In genomic region chr22:30863161-30863833, GRCh38 we compare ENCODE assay signal across 14 cellular contexts.
DNase-seq lines count a peak whose midpoint lies in the region; ATAC-seq and TF ChIP-seq lines count a peak whose summit lies in the region.
"Had no signal": no experiment of that assay in that cellular context is flagged by ENCODE, and none has a peak within 500 bp of the region (broad histone marks: within the 10 kb centered on the region; RNA-seq: fewer than 3 reads in every experiment).

No MANE protein-coding gene starts in this region.

- H3K36me3 Mint-ChIP-seq in GM23338 (ENCODE audit: low read depth) (no peaks in the 10 kb centered on the region), natural killer cell (no peaks in the 10 kb centered on the region)

- no peaks in the 10 kb centered on the region for H3K79me2 ChIP-seq in GM23338 (replicated peaks; ENCODE audit: insufficient read depth)
- no peaks in the 10 kb centered on the region for H3K79me2 ChIP-seq in smooth muscle cell (ENCODE audit: low read depth)
- no peaks in the 10 kb centered on the region for H3K79me2 ChIP-seq in MM.1S (ENCODE audit: low read length)

- no peaks in the 10 kb centered on the region for H3K27me3 ChIP-seq in GM23338 (ENCODE audit: insufficient read depth)
- H3K27me3 ChIP-seq in smooth muscle cell (ENCODE audit: low read depth), result no peaks in the 10 kb centered on the region
- 0 out of 2 replicates have a peak, but pooled peaks cover 4% of the 10 kb centered on the region for H3K27me3 ChIP-seq in MM.1S (replicated peaks; ENCODE audit: insufficient read depth, low read length)

- no peak overlapping the region for H3K4me3 ChIP-seq in GM23338
- H3K4me3 ChIP-seq in smooth muscle cell, result no peak overlapping the region
- H3K4me3 ChIP-seq in MM.1S (ENCODE audit: low read length), result no peak overlapping the region
- H3K4me3 ChIP-seq: gastroesophageal sphincter, HAP-1 had no signal

- no peaks in the 10 kb centered on the region for H3K9me3 ChIP-seq in smooth muscle cell (replicated peaks; ENCODE audit: low read depth)
- no peaks in the 10 kb centered on the region for H3K9me3 ChIP-seq in MM.1S (replicated peaks; ENCODE audit: insufficient read depth, low read length)
- H3K9me3 ChIP-seq: gastroesophageal sphincter, HAP-1 had no signal

- H3K27me3 Mint-ChIP-seq in GM23338 (ENCODE audit: insufficient read depth, low read depth, poor library complexity), result peaks cover 4% of the 10 kb centered on the region
- no peaks in the 10 kb centered on the region for H3K27me3 Mint-ChIP-seq in natural killer cell (ENCODE audit: low read depth in 2 of 2)
- H3K27me3 Mint-ChIP-seq: activated T-helper 17 cell treated with anti-CD3 and anti-CD28 coated beads, Interleukin-2, amount 50 U/mL, for 72 hours; CD4-positive, alpha-beta T cell had no signal

- WGBS in smooth muscle cell (ENCODE audit: low lambda C conversion rate), result 37% methylated on average over 17 of the region's 17 CpGs

- H3K27ac Mint-ChIP-seq in GM23338 (no peak overlapping the region), natural killer cell (no peak overlapping the region)
- H3K27ac Mint-ChIP-seq: activated T-helper 17 cell treated with anti-CD3 and anti-CD28 coated beads, Interleukin-2, amount 50 U/mL, for 72 hours; CD4-positive, alpha-beta T cell had no signal

- H3K9me2 ChIP-seq in GM23338 (ENCODE audit: insufficient read depth) (no peaks in the 10 kb centered on the region), MM.1S (replicated peaks; ENCODE audit: insufficient read depth, low read length) (no peaks in the 10 kb centered on the region)

- intact Hi-C loops in natural killer cell (cut with micrococcal nuclease), result no loop called here

- no peak overlapping the region for H3K9ac ChIP-seq in smooth muscle cell (ENCODE audit: low read depth)
- H3K9ac ChIP-seq in MM.1S (ENCODE audit: low read length), result no peak overlapping the region

- H3F3A ChIP-seq in GM23338 (replicated peaks; ENCODE audit: low read depth) (no peaks in the 10 kb centered on the region), smooth muscle cell (ENCODE audit: low read depth) (no peaks in the 10 kb centered on the region), MM.1S (ENCODE audit: insufficient read depth, low read length) (no peaks in the 10 kb centered on the region)

- H3K4me1 Mint-ChIP-seq in GM23338, result peaks cover 2% of the 10 kb centered on the region; the same call in 1 of the 3 replicates
- peaks cover 0 to 8% of the 10 kb centered on the region in 2 donors for H3K4me1 Mint-ChIP-seq in natural killer cell
- H3K4me1 Mint-ChIP-seq: activated T-helper 17 cell treated with anti-CD3 and anti-CD28 coated beads, Interleukin-2, amount 50 U/mL, for 72 hours had no signal

- H4K20me1 ChIP-seq in GM23338 (replicated peaks; ENCODE audit: insufficient read depth) (no peaks in the 10 kb centered on the region), smooth muscle cell (ENCODE audit: low read depth) (no peaks in the 10 kb centered on the region), MM.1S (ENCODE audit: insufficient read depth, low read length) (no peaks in the 10 kb centered on the region)

- peak overlapping the region; percentile 53; the same call in 1 of the 2 replicates for H2AFZ ChIP-seq in GM23338
- no peak overlapping the region for H2AFZ ChIP-seq in smooth muscle cell (ENCODE audit: low read depth)
- H2AFZ ChIP-seq in MM.1S (ENCODE audit: low read length), result no peak overlapping the region

- H3K27ac ChIP-seq in GM23338 (ENCODE audit: low read depth) (no peak overlapping the region), smooth muscle cell (ENCODE audit: low read depth) (no peak overlapping the region), MM.1S (ENCODE audit: low read length) (no peak overlapping the region)
- H3K27ac ChIP-seq: gastroesophageal sphincter had no signal

- no peaks in the 10 kb centered on the region for H3K9me3 Mint-ChIP-seq in GM23338
- no peaks in the 10 kb centered on the region for H3K9me3 Mint-ChIP-seq in natural killer cell
- H3K9me3 Mint-ChIP-seq: activated T-helper 17 cell treated with anti-CD3 and anti-CD28 coated beads, Interleukin-2, amount 50 U/mL, for 72 hours; CD4-positive, alpha-beta T cell had no signal

- H3K4me3 Mint-ChIP-seq in GM23338 (no peak overlapping the region), natural killer cell (no peak overlapping the region)
- H3K4me3 Mint-ChIP-seq: activated T-helper 17 cell treated with anti-CD3 and anti-CD28 coated beads, Interleukin-2, amount 50 U/mL, for 72 hours; CD4-positive, alpha-beta T cell had no signal

- peak; percentile 45 to 54 for TF ChIP-seq CTCF in GM23338 (conservative IDR thresholded peaks at IDR 0.05; ENCODE audit: low read depth in 2 of 2)
- no peak for TF ChIP-seq CTCF in smooth muscle cell (IDR thresholded peaks at IDR 0.05; ENCODE audit: borderline replicate concordance, insufficient read depth, poor library complexity, severe bottlenecking)
- TF ChIP-seq CTCF in MM.1S (IDR thresholded peaks at IDR 0.05; ENCODE audit: low read length), result no peak
- TF ChIP-seq CTCF in natural killer cell (IDR thresholded peaks at IDR 0.05), result no peak

- ATAC-seq in GM23338 (peak; percentile 72), SK-N-SH treated with all-trans-retinoic acid at 6 μM for 48 hours (peak; percentile 32; the same call in 1 of the 3 replicates), natural killer cell (no peak), HG02870 (IDR thresholded peaks at IDR 0.05; ENCODE audit: unreplicated experiment) (no peak)
- ATAC-seq: activated T-helper 17 cell treated with anti-CD3 and anti-CD28 coated beads, Interleukin-2, amount 50 U/mL, for 72 hours; gastroesophageal sphincter had no signal

- DNase-seq in GM23338 (ENCODE audit: low spot score) (peak; percentile 62), islet precursor cell (peak; percentile 58), smooth muscle cell (lab: John Stamatoyannopoulos, UW; ENCODE audit: unreplicated experiment) (no peak), DMS114 treated with DMSO at 0.1 percent for 48 hours (lab: John Stamatoyannopoulos, UW; ENCODE audit: unreplicated experiment) (no peak), MM.1S (no peak), natural killer cell (no peak)
- DNase-seq: activated CD4-positive, alpha-beta T cell treated with anti-CD3 and anti-CD28 coated beads for 48 hours; GF-D8 had no signal

- H3K4me2 ChIP-seq in GM23338 (no peak overlapping the region; the same call in 1 of the 2 replicates), smooth muscle cell (peak overlapping the region; percentile 74), MM.1S (ENCODE audit: low read depth, low read length) (no peak overlapping the region)

- H3K4me1 ChIP-seq in GM23338 (ENCODE audit: insufficient read depth), result 0 out of 2 replicates have a peak, but pooled peaks cover 3% of the 10 kb centered on the region
- no peaks in the 10 kb centered on the region for H3K4me1 ChIP-seq in smooth muscle cell (ENCODE audit: low read depth)
- H3K4me1 ChIP-seq in MM.1S (ENCODE audit: low read length), result no peaks in the 10 kb centered on the region
- H3K4me1 ChIP-seq: gastroesophageal sphincter, HAP-1 had no signal

- H3K36me3 ChIP-seq in GM23338 (ENCODE audit: insufficient read depth) (no peaks in the 10 kb centered on the region), smooth muscle cell (ENCODE audit: low read depth) (no peaks in the 10 kb centered on the region), MM.1S (replicated peaks; ENCODE audit: insufficient read depth, low read length) (no peaks in the 10 kb centered on the region)
- H3K36me3 ChIP-seq: gastroesophageal sphincter, HAP-1 had no signal

TF ChIP-seq in GM23338, 12 proteins besides CTCF, POLR2A, EP300 and RAD21 (continues in another document):
- no peak for TF ChIP-seq JUNB (IDR thresholded peaks at IDR 0.05; ENCODE audit: unreplicated experiment)

TF ChIP-seq in SK-N-SH treated with all-trans-retinoic acid at 6 μM for 48 hours, 23 proteins besides CTCF, POLR2A, EP300 and RAD21 (continues in another document):
- TF ChIP-seq CSRNP3 (CRISPR knock-in tag; IDR thresholded peaks at IDR 0.05), result no peak
- TF ChIP-seq BACH2 (CRISPR knock-in tag; IDR thresholded peaks at IDR 0.05; ENCODE audit: borderline replicate concordance), result no peak
- TF ChIP-seq SNAI2 (CRISPR knock-in tag; IDR thresholded peaks at IDR 0.05), result no peak
- no peak for TF ChIP-seq CSDC2 (CRISPR knock-in tag; IDR thresholded peaks at IDR 0.05)
- TF ChIP-seq TOX (CRISPR knock-in tag; IDR thresholded peaks at IDR 0.05; ENCODE audit: borderline replicate concordance), result no peak
- no peak for TF ChIP-seq PATZ1 (CRISPR knock-in tag; IDR thresholded peaks at IDR 0.05; ENCODE audit: borderline replicate concordance)

Comparison
In these comparisons a context has a peak if more than half of its experiments do, and no peak if none do; other contexts are left out.
1. ATAC-seq: peak in GM23338 (single experiment) and SK-N-SH treated with all-trans-retinoic acid at 6 μM for 48 hours (single experiment); none in natural killer cell (0 of 3) and HG02870 (single experiment).
2. DNase-seq: peak in GM23338 (single experiment) and islet precursor cell (single experiment); none in smooth muscle cell (single experiment), DMS114 treated with DMSO at 0.1 percent for 48 hours (single experiment), MM.1S (single experiment) and natural killer cell (single experiment).
3. CTCF ChIP-seq: peak in GM23338 (2 of 2); none in smooth muscle cell (single experiment), MM.1S (single experiment) and natural killer cell (single experiment).